ENCODE assay signal across 8 cellular contexts in the genomic region with DNA sequence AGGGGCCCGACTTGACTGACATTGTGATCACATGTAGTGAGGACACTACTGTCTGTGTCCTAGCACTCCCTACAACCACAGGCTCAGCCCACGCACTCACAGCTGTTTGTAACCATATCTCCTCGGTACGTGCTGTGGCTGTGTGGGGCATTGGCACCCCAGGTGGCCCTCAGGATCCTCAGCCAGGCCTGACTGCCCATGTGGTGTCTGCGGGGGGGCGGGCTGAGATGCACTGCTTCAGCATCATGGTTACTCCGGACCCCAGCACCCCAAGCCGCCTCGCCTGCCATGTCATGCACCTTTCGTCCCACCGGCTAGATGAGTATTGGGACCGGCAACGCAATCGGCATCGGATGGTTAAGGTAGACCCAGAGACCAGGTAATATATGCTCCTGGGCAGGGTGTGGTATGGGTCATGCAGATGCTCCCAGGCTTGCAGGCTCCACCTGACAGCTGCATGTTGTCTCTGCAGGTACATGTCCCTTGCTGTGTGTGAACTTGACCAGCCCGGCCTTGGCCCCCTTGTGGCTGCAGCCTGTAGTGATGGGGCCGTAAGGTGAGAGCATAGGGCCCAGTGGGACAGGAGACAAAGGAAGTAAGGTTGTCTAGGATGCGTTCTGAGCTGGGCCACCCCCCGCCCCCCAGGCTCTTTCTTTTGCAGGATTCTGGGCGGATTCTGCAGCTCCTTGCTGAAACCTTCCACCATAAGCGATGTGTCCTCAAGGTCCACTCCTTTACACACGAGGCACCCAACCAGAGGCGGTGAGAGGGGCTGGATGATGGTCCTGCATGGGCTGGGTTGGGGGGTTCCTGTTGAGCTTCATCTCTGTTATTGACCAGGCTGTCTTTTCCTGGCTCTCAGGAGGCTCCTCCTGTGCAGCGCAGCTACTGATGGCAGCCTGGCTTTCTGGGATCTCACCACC. TPM values are rescaled to one million over a fixed set of nuclear protein-coding genes. Genes with fewer than 3 reads are reported as not detected.
DNase-seq lines count a peak whose midpoint lies in the region; FAIRE-seq and TF ChIP-seq lines count a peak whose summit lies in the region.

No MANE protein-coding gene starts in this region.

- H2BK15ac ChIP-seq in mesendoderm (replicated peaks; ENCODE audit: low read depth), result no peak overlapping the region

- no peaks in the 10 kb centered on the region for H3K9me3 Mint-ChIP-seq in activated naive CD4-positive, alpha-beta T cell treated with anti-CD3 and anti-CD28 coated beads for 36 hours

- no peak overlapping the region for H3K56ac ChIP-seq in mesendoderm (ENCODE audit: low read length)

- peaks cover 10% of the 10 kb centered on the region for H3K4me1 Mint-ChIP-seq in activated naive CD4-positive, alpha-beta T cell treated with anti-CD3 and anti-CD28 coated beads for 36 hours (ENCODE audit: low read depth)

- H2AFZ ChIP-seq in OCI-LY3 (ENCODE audit: low read depth, low read length), result no peak overlapping the region

- H3K18ac ChIP-seq in mesendoderm (ENCODE audit: low read length), result no peak overlapping the region

- no peak overlapping the region for H4K5ac ChIP-seq in mesendoderm (ENCODE audit: low read length)

- intact Hi-C loops in activated naive CD4-positive, alpha-beta T cell treated with anti-CD3 and anti-CD28 coated beads for 36 hours (cut with micrococcal nuclease), result no loop called here

- no peak overlapping the region for H4K8ac ChIP-seq in mesendoderm (ENCODE audit: low read depth, low read length)

- H3K27me3 ChIP-seq in OCI-LY3 (ENCODE audit: low read depth, low read length), result no peaks in the 10 kb centered on the region
- no peaks in the 10 kb centered on the region for H3K27me3 ChIP-seq in mesendoderm (ENCODE audit: insufficient read depth, low read length, poor library complexity)

- no peak overlapping the region for H3K27ac Mint-ChIP-seq in activated naive CD4-positive, alpha-beta T cell treated with anti-CD3 and anti-CD28 coated beads for 36 hours

- no peak overlapping the region for H3K4me3 ChIP-seq in OCI-LY3 (ENCODE audit: low read length)
- no peak overlapping the region for H3K4me3 ChIP-seq in mesendoderm (ENCODE audit: low read length)

- peaks cover 39% of the 10 kb centered on the region for H4K20me1 ChIP-seq in OCI-LY3 (ENCODE audit: insufficient read depth, low read length)

- peaks cover 19% of the 10 kb centered on the region for H3K79me1 ChIP-seq in mesendoderm (ENCODE audit: low read length)

- H3K9ac ChIP-seq in OCI-LY3 (ENCODE audit: low read length) (no peak overlapping the region), mesendoderm (ENCODE audit: low read length) (no peak overlapping the region)

- no peaks in the 10 kb centered on the region for H3K27me3 Mint-ChIP-seq in activated naive CD4-positive, alpha-beta T cell treated with anti-CD3 and anti-CD28 coated beads for 36 hours (ENCODE audit: low read depth)

- WGBS in mesendoderm (ENCODE audit: extremely low coverage, insufficient coverage, low lambda C conversion rate), result no CpG with 5 or more reads among the region's 24 CpGs

- H3K36me3 ChIP-seq in OCI-LY3 (replicated peaks; ENCODE audit: low read depth, low read length) (peaks cover 48% of the 10 kb centered on the region), mesendoderm (ENCODE audit: control insufficient read depth, insufficient read depth, low read length) (peaks cover 18% of the 10 kb centered on the region)

- TF ChIP-seq CTCF in OCI-LY3 (IDR thresholded peaks at IDR 0.05; ENCODE audit: low read depth, low read length), result peak; percentile 51

- no peak overlapping the region for H2BK120ac ChIP-seq in mesendoderm (ENCODE audit: low read depth, low read length)

- no peak overlapping the region for H2BK5ac ChIP-seq in mesendoderm (ENCODE audit: low read length)

- H3K9me3 ChIP-seq in OCI-LY3 (ENCODE audit: insufficient read depth, low read length), result no peaks in the 10 kb centered on the region

- no peak overlapping the region for H2AK5ac ChIP-seq in mesendoderm (ENCODE audit: low read length)

- no peak overlapping the region for H3K4me2 ChIP-seq in OCI-LY3 (ENCODE audit: low read length)
- no peak overlapping the region for H3K4me2 ChIP-seq in mesendoderm (ENCODE audit: low read length)

- no peak overlapping the region for H3K4ac ChIP-seq in mesendoderm (ENCODE audit: low read depth, low read length)

- no peak overlapping the region for H3K4me3 Mint-ChIP-seq in activated naive CD4-positive, alpha-beta T cell treated with anti-CD3 and anti-CD28 coated beads for 36 hours

- CTCF ChIA-PET in activated naive CD4-positive, alpha-beta T cell treated with anti-CD3 and anti-CD28 coated beads for 36 hours (lab: Charles Lee), result interaction anchor here (0.8 to 9.2 kb wide), 7 partner anchors 5 to 82 kb away, joined by 3 to 84 read pairs (median 4); partner anchors contain the start of genes DALRD3, NDUFAF3 and P4HTM

- DNase-seq in activated naive CD4-positive, alpha-beta T cell treated with Interleukin-2 at 50 U/mL for 16 hours, result peak; percentile 58
- DNase-seq in activated naive CD4-positive, alpha-beta T cell treated with anti-CD3 and anti-CD28 coated beads for 36 hours, result no peak
- DNase-seq in astrocyte of the hippocampus (ENCODE audit: low read depth, low spot score) (peak; percentile 57), mesendoderm (peak; percentile 89), HTR-8/SVneo (ENCODE audit: insufficient read length, low spot score) (no peak), GOT3 (lab: John Stamatoyannopoulos, UW) (no peak), DMS153 treated with DMSO at 0.1 percent for 48 hours (lab: John Stamatoyannopoulos, UW; ENCODE audit: unreplicated experiment) (no peak)

- H3K79me2 ChIP-seq in OCI-LY3 (ENCODE audit: low read length) (peaks cover 45% of the 10 kb centered on the region), mesendoderm (ENCODE audit: control insufficient read depth, insufficient read depth, low read length) (peaks cover 26% of the 10 kb centered on the region)

- FAIRE-seq in HTR-8/SVneo (lab: Jason Lieb, UNC), result no peak

- peaks cover 18% of the 10 kb centered on the region for H3K36me3 Mint-ChIP-seq in activated naive CD4-positive, alpha-beta T cell treated with anti-CD3 and anti-CD28 coated beads for 36 hours (ENCODE audit: low read depth)

- H3K23ac ChIP-seq in mesendoderm (ENCODE audit: low read length), result no peak overlapping the region

- H3K4me1 ChIP-seq in OCI-LY3 (ENCODE audit: low read length) (peaks cover 6% of the 10 kb centered on the region), mesendoderm (ENCODE audit: control insufficient read depth, low read depth, low read length) (peaks cover 3% of the 10 kb centered on the region)

- H3K27ac ChIP-seq in OCI-LY3 (ENCODE audit: low read length) (no peak overlapping the region), mesendoderm (ENCODE audit: low read depth, low read length) (no peak overlapping the region)

RNA-seq across cellular contexts. Expression of gene DALRD3, which starts 4.4 kb away (rescaled TPM):
- total RNA-seq in activated naive CD4-positive, alpha-beta T cell treated with anti-CD3 and anti-CD28 coated beads for 36 hours, result 10 to 100 TPM; 19.5 to 19.7 TPM
- polyA plus RNA-seq in mesendoderm (2013, experiment 1 of 2), result 24.5 TPM
- polyA plus RNA-seq in mesendoderm (2013, experiment 2 of 2), result 25.7 TPM

RNA-seq across cellular contexts. Expression of gene WDR6, which starts 6.8 kb away (rescaled TPM):
- 100 to 1,000 TPM; 119 to 120 TPM for total RNA-seq in activated naive CD4-positive, alpha-beta T cell treated with anti-CD3 and anti-CD28 coated beads for 36 hours
- 73.5 TPM for polyA plus RNA-seq in mesendoderm (2013, experiment 1 of 2)
- polyA plus RNA-seq in mesendoderm (2013, experiment 2 of 2), result 74.2 TPM

RNA-seq across cellular contexts. Expression of gene NDUFAF3, which starts 7.9 kb away (rescaled TPM):
- total RNA-seq in activated naive CD4-positive, alpha-beta T cell treated with anti-CD3 and anti-CD28 coated beads for 36 hours, result 100 to 1,000 TPM; 113 to 115 TPM
- 35.6 TPM for polyA plus RNA-seq in mesendoderm (2013, experiment 1 of 2)
- polyA plus RNA-seq in mesendoderm (2013, experiment 2 of 2), result 35.4 TPM

RNA-seq across cellular contexts. Expression of gene IMPDH2, which starts 15.2 kb away (rescaled TPM):
- 100 to 1,000 TPM; 565 to 593 TPM for total RNA-seq in activated naive CD4-positive, alpha-beta T cell treated with anti-CD3 and anti-CD28 coated beads for 36 hours
- 301 TPM for polyA plus RNA-seq in mesendoderm (2013, experiment 1 of 2)
- polyA plus RNA-seq in mesendoderm (2013, experiment 2 of 2), result 302 TPM

RNA-seq across cellular contexts. Expression of gene P4HTM, which starts 24.0 kb away (rescaled TPM):
- total RNA-seq in activated naive CD4-positive, alpha-beta T cell treated with anti-CD3 and anti-CD28 coated beads for 36 hours, result 10 to 100 TPM; 20.2 to 21.7 TPM
- polyA plus RNA-seq in mesendoderm (2013, experiment 1 of 2), result 6.9 TPM
- polyA plus RNA-seq in mesendoderm (2013, experiment 2 of 2), result 6.6 TPM

Comparison
In these comparisons a context has a peak if more than half of its experiments do, and no peak if none do; other contexts are left out.
1. DNase-seq: peak in activated naive CD4-positive, alpha-beta T cell treated with Interleukin-2 at 50 U/mL for 16 hours (single experiment), astrocyte of the hippocampus (single experiment) and mesendoderm (single experiment); none in activated naive CD4-positive, alpha-beta T cell treated with anti-CD3 and anti-CD28 coated beads for 36 hours (single experiment), HTR-8/SVneo (single experiment), GOT3 (single experiment) and DMS153 treated with DMSO at 0.1 percent for 48 hours (single experiment).